8 cellular contexts compared by ENCODE assay signal in genomic region chr1:52726265-52727113, GRCh38. TPM values are rescaled to one million over a fixed set of nuclear protein-coding genes. Genes with fewer than 3 reads are reported as not detected.
DNase-seq lines count a peak whose midpoint lies in the region; ATAC-seq and TF ChIP-seq lines count a peak whose summit lies in the region.

ZYG11B (plus strand) TSS chr1:52726453; CDS start chr1:52726654, 201 bp downstream.

- WGBS in liver = under 1% methylated on average over 59 of the region's 59 CpGs

- peak; percentile 97 for ATAC-seq in GM19397 (IDR thresholded peaks at IDR 0.05; ENCODE audit: unreplicated experiment)
- ATAC-seq in HG03565 (IDR thresholded peaks at IDR 0.05; ENCODE audit: unreplicated experiment) = peak; percentile 82

- peak within 1 kb of the TSS; percentile 66 to 86 for H3K9ac ChIP-seq in liver (ENCODE audit: low read depth in 1 of 2, low read length in 2 of 2)

- TF ChIP-seq RAD21 in liver (IDR thresholded peaks at IDR 0.05) = no peak

- H3K4me3 ChIP-seq in liver (ENCODE audit: low read depth in 1 of 3, low read length in 3 of 3) = peak within 1 kb of the TSS; percentile 81 to 96 (median 84)

- peak; percentile 91 for DNase-seq in NCI-H774 (lab: John Stamatoyannopoulos, UW)
- DNase-seq in activated CD4-positive, alpha-beta T cell treated with anti-CD3 and anti-CD28 coated beads, Interleukin-2, amount 50 U/mL, for 4 hours = peak; percentile 89 to 91
- peak; percentile 89 for DNase-seq in dermis blood vessel endothelial cell
- peak; percentile 91 for DNase-seq in stimulated activated CD4-positive, alpha-beta T cell treated with anti-CD3 and anti-CD28 coated beads, Interleukin-4, amount 100 ng/mL, for 24 hours

- no peak for TF ChIP-seq CTCF in C4-2B (conservative IDR thresholded peaks at IDR 0.05)
- TF ChIP-seq CTCF in liver (IDR thresholded peaks at IDR 0.05; ENCODE audit: low read depth, low read length, missing input control) = no peak

- H3K4me1 ChIP-seq in liver (ENCODE audit: control insufficient read depth in 4 of 4, insufficient read depth in 4 of 4, low read length in 3 of 4) = peaks cover 7 to 21% (median 16%) of the 10 kb centered on the region in 4 donors

- no peaks in the 10 kb centered on the region for H3K9me3 ChIP-seq in liver (ENCODE audit: control insufficient read depth in 4 of 4, low read length in 3 of 4)

- peak within 1 kb of the TSS; percentile 92 for H3K27ac ChIP-seq in C4-2B
- peak within 1 kb of the TSS; percentile 74 to 86 for H3K27ac ChIP-seq in liver (ENCODE audit: low read depth in 1 of 2, low read length in 2 of 2)

- H3K27me3 ChIP-seq in liver (ENCODE audit: control insufficient read depth in 4 of 4, insufficient read depth in 4 of 4, low read length in 3 of 4) = no peaks in the 10 kb centered on the region

- H3K36me3 ChIP-seq in liver (ENCODE audit: control insufficient read depth in 4 of 4, insufficient read depth in 3 of 4, low read depth in 1 of 4, low read length in 3 of 4) = peaks cover 0 to 2% (median 0%) of the 10 kb centered on the region in 4 donors

TF ChIP-seq in liver, 16 proteins besides CTCF, POLR2A, EP300 and RAD21:
- TF ChIP-seq GABPA (IDR thresholded peaks at IDR 0.05 in 1 of 2, conservative IDR thresholded peaks at IDR 0.05 in 1 of 2) = no peak
- TF ChIP-seq MAX (IDR thresholded peaks at IDR 0.05) = no peak
- TF ChIP-seq NR2F2 (IDR thresholded peaks at IDR 0.05) = no peak
- no peak for TF ChIP-seq RXRA (IDR thresholded peaks at IDR 0.05)
- TF ChIP-seq REST (IDR thresholded peaks at IDR 0.05) = no peak
- no peak for TF ChIP-seq HNF4A (conservative IDR thresholded peaks at IDR 0.05)
- TF ChIP-seq ZBTB33 (IDR thresholded peaks at IDR 0.05) = no peak
- TF ChIP-seq FOXA1 (IDR thresholded peaks at IDR 0.05) = no peak
- TF ChIP-seq TAF1 (conservative IDR thresholded peaks at IDR 0.05) = no peak
- TF ChIP-seq JUND (IDR thresholded peaks at IDR 0.05) = no peak

RNA-seq across cellular contexts. Expression of gene ZYG11B, which starts in this region (rescaled TPM):
- total RNA-seq in dermis blood vessel endothelial cell (45.0 and 49.7 TPM in 2 replicates), liver (100 to 1,000 TPM in 1 of 2 donors, 10 to 100 TPM in 1; 18.9 to 111 TPM)
- polyA plus RNA-seq in liver = 10 to 100 TPM in 1 of 2 donors, 1 to 10 TPM in 1; 6.1 to 12.2 TPM

Comparison
In these comparisons a context has a peak if more than half of its experiments do, and no peak if none do; other contexts are left out.
1. Peak in every context shown above with its lines: DNase-seq, ATAC-seq, H3K4me3 ChIP-seq and H3K27ac ChIP-seq.